14 cellular contexts compared by ENCODE assay signal in the genomic region with DNA sequence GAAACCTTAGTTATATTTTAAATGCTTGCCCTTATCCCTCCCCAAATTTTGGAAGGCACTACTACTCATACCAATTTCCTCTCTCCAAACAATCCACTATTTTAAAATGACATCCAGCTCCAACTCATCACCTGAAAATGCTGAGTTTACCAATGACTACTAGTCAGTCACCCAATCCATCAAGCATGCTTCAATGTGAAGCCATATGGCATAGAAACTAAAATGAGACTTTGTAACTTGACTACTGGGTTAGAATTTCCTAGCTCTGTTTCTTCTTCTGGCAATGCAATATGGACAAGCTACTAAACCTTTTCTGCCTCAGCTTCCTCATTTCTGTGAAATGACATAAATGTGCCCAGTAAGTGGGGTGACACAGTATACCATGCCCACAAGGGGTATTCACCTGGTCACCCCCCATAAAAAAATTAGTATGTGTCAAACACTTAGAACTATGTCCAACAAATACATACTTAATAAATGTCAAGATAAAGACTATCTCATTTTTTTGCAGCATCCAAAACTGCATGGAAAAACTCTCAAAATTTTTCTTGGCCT. TPM values are rescaled to one million over a fixed set of nuclear protein-coding genes. Genes with fewer than 3 reads are reported as not detected.
DNase-seq lines count a peak whose midpoint lies in the region; ATAC-seq and TF ChIP-seq lines count a peak whose summit lies in the region.
"Had no signal": no experiment of that assay in that cellular context is flagged by ENCODE, and none has a peak within 500 bp of the region (broad histone marks: within the 10 kb centered on the region; RNA-seq: fewer than 3 reads in every experiment).

No MANE protein-coding gene starts in this region.

- H2AFZ ChIP-seq in IMR-90 (replicated peaks; ENCODE audit: low read length, poor library complexity), result no peak overlapping the region

- H3K9me1 ChIP-seq in IMR-90 (ENCODE audit: insufficient read depth, low read length), result no peaks in the 10 kb centered on the region; the same call in 1 of the 2 replicates

- H3K4me2 ChIP-seq in IMR-90 (ENCODE audit: low read depth, low read length), result no peak overlapping the region
- H3K4me2 ChIP-seq in mesendoderm (ENCODE audit: low read length), result no peak overlapping the region

- peak; percentile 10 for DNase-seq in SKM-1 treated with dmso at 0.1 percent for 144 hours (lab: John Stamatoyannopoulos, UW; ENCODE audit: unreplicated experiment)
- DNase-seq in SKM-1 (lab: John Stamatoyannopoulos, UW; ENCODE audit: unreplicated experiment), result no peak
- DNase-seq in IMR-90, result peak; percentile 65
- no peak for DNase-seq in activated naive CD8-positive, alpha-beta T cell treated with anti-CD3 and anti-CD28 coated beads for 36 hours
- no peak for DNase-seq in natural killer cell treated with Interleukin-12 subunit alpha and Interleukin-12 subunit beta and Interleukin-15 and Interleukin-18, amount 100 ng/mL, for 72 hours (ENCODE audit: low spot score)
- no peak for DNase-seq in mesendoderm
- no peak for DNase-seq in islet precursor cell
- DNase-seq: activated naive CD4-positive, alpha-beta T cell; caudate nucleus; upper lobe of left lung had no signal

- no peak overlapping the region for H3K4me3 Mint-ChIP-seq in activated naive CD8-positive, alpha-beta T cell treated with anti-CD3 and anti-CD28 coated beads for 36 hours
- peak overlapping the region; percentile 43 for H3K4me3 Mint-ChIP-seq in natural killer cell treated with Interleukin-12 subunit alpha and Interleukin-12 subunit beta and Interleukin-15 and Interleukin-18, amount 100 ng/mL, for 72 hours

- H3K36me3 Mint-ChIP-seq in activated naive CD8-positive, alpha-beta T cell treated with anti-CD3 and anti-CD28 coated beads for 36 hours, result peaks cover 52% of the 10 kb centered on the region
- peaks cover 28% of the 10 kb centered on the region for H3K36me3 Mint-ChIP-seq in natural killer cell treated with Interleukin-12 subunit alpha and Interleukin-12 subunit beta and Interleukin-15 and Interleukin-18, amount 100 ng/mL, for 72 hours

- intact Hi-C loops in IMR-90 (cut with micrococcal nuclease), result no loop called here

- no peak overlapping the region for H3K14ac ChIP-seq in IMR-90 (replicated peaks; ENCODE audit: low read depth, low read length)

- H3K27me3 ChIP-seq in IMR-90 (ENCODE audit: control insufficient read depth, insufficient read depth, low read length) (no peaks in the 10 kb centered on the region), gastroesophageal sphincter (no peaks in the 10 kb centered on the region), mesendoderm (ENCODE audit: insufficient read depth, low read length, poor library complexity) (no peaks in the 10 kb centered on the region)
- H3K27me3 ChIP-seq: upper lobe of left lung had no signal

- H4K5ac ChIP-seq in IMR-90 (ENCODE audit: low read depth, low read length), result no peak overlapping the region
- no peak overlapping the region for H4K5ac ChIP-seq in mesendoderm (ENCODE audit: low read length)

- H2BK120ac ChIP-seq in IMR-90 (ENCODE audit: low read depth, low read length) (no peak overlapping the region), mesendoderm (ENCODE audit: low read depth, low read length) (no peak overlapping the region)

- TF ChIP-seq POLR2A in IMR-90 (IDR thresholded peaks at IDR 0.05; ENCODE audit: low read depth, low read length) (no peak), gastroesophageal sphincter (IDR thresholded peaks at IDR 0.05) (no peak)

- CTCF ChIA-PET in IMR-90 (lab: Yijun Ruan, JAX), result interaction anchor here (0.5 to 1.1 kb wide), 3 partner anchors 14 to 234 kb away, joined by 3 to 6 read pairs (median 5); no protein-coding TSS in a partner anchor

- H3K27me3 Mint-ChIP-seq in activated naive CD8-positive, alpha-beta T cell treated with anti-CD3 and anti-CD28 coated beads for 36 hours, result no peaks in the 10 kb centered on the region
- H3K27me3 Mint-ChIP-seq in natural killer cell treated with Interleukin-12 subunit alpha and Interleukin-12 subunit beta and Interleukin-15 and Interleukin-18, amount 100 ng/mL, for 72 hours, result no peaks in the 10 kb centered on the region

- H3K4me3 ChIP-seq in IMR-90 (ENCODE audit: insufficient read depth, low read depth, low read length), result no peak overlapping the region
- no peak overlapping the region for H3K4me3 ChIP-seq in gastroesophageal sphincter
- no peak overlapping the region for H3K4me3 ChIP-seq in mesendoderm (ENCODE audit: low read length)
- H3K4me3 ChIP-seq: SK-N-MC, upper lobe of left lung had no signal

- H3K27ac ChIP-seq in IMR-90 (ENCODE audit: insufficient read depth, low read length), result no peak overlapping the region
- peak overlapping the region in 2 of 4 donors; percentile 8 to 21 for H3K27ac ChIP-seq in gastroesophageal sphincter
- no peak overlapping the region for H3K27ac ChIP-seq in mesendoderm (ENCODE audit: low read depth, low read length)
- H3K27ac ChIP-seq: SK-N-MC, upper lobe of left lung had no signal

- no peak for TF ChIP-seq EP300 in gastroesophageal sphincter (IDR thresholded peaks at IDR 0.05)

- H2BK15ac ChIP-seq in IMR-90 (ENCODE audit: low read depth, low read length), result no peak overlapping the region
- H2BK15ac ChIP-seq in mesendoderm (replicated peaks; ENCODE audit: low read depth), result no peak overlapping the region

- H3K9me3 Mint-ChIP-seq in activated naive CD8-positive, alpha-beta T cell treated with anti-CD3 and anti-CD28 coated beads for 36 hours, result no peaks in the 10 kb centered on the region
- no peaks in the 10 kb centered on the region for H3K9me3 Mint-ChIP-seq in natural killer cell treated with Interleukin-12 subunit alpha and Interleukin-12 subunit beta and Interleukin-15 and Interleukin-18, amount 100 ng/mL, for 72 hours

- POLR2A ChIA-PET in IMR-90 (lab: Charles Lee; ENCODE audit: unreplicated experiment), result interaction anchor here (1.0 kb wide), 1 partner anchor 122 kb away, joined by 4 read pairs; no protein-coding TSS in a partner anchor

- TF ChIP-seq CTCF in IMR-90 (conservative IDR thresholded peaks at IDR 0.05; ENCODE audit: low read depth, low read length) (no peak), gastroesophageal sphincter (IDR thresholded peaks at IDR 0.05) (no peak)

- in situ Hi-C loops in IMR-90 (cut with MboI; ENCODE audit: low sequenced_read_pairs), result no loop called here

- peaks cover 8 to 23% of the 10 kb centered on the region in 2 experiments for H3K79me1 ChIP-seq in IMR-90 (ENCODE audit: low read depth in 1 of 2, low read length in 2 of 2)
- peaks cover 8% of the 10 kb centered on the region for H3K79me1 ChIP-seq in mesendoderm (ENCODE audit: low read length)

- peaks cover 93% of the 10 kb centered on the region for H4K20me1 ChIP-seq in IMR-90 (ENCODE audit: insufficient read depth, low read length)

- H3K18ac ChIP-seq in IMR-90 (ENCODE audit: low read depth, low read length) (no peak overlapping the region), mesendoderm (ENCODE audit: low read length) (no peak overlapping the region)

- H3K79me2 ChIP-seq in mesendoderm (ENCODE audit: control insufficient read depth, insufficient read depth, low read length), result peaks cover 44% of the 10 kb centered on the region

- ATAC-seq in IMR-90 (ENCODE audit: low read depth) (peak; percentile 13; the same call in 1 of the 2 replicates), gastroesophageal sphincter (no peak)
- peak in 1 of 2 donors; percentile 55 for ATAC-seq in natural killer cell treated with Interleukin-12 subunit alpha and Interleukin-12 subunit beta and Interleukin-15 and Interleukin-18, amount 100 ng/mL, for 72 hours

- H4K8ac ChIP-seq in IMR-90 (ENCODE audit: low read depth in 2 of 2, low read length in 2 of 2) (no peak overlapping the region), mesendoderm (ENCODE audit: low read depth, low read length) (no peak overlapping the region)

- H3K4me1 ChIP-seq in IMR-90 (ENCODE audit: control insufficient read depth, insufficient read depth, low read length) (peaks cover 7% of the 10 kb centered on the region), gastroesophageal sphincter (peaks cover 16 to 76% (median 17%) of the 10 kb centered on the region in 3 donors), mesendoderm (ENCODE audit: control insufficient read depth, low read depth, low read length) (peaks cover 3% of the 10 kb centered on the region)

- BruUV-seq in IMR-90 (replicated peaks; lab: Mats Ljungman, UMichigan), result no TSS peak

- H3K23ac ChIP-seq in IMR-90 (ENCODE audit: low read depth, low read length) (peak overlapping the region; percentile 48; the same call in 1 of the 2 replicates), mesendoderm (ENCODE audit: low read length) (no peak overlapping the region)

- H4K91ac ChIP-seq in IMR-90 (ENCODE audit: insufficient read depth, low read depth, low read length), result no peak overlapping the region

- no peak overlapping the region for H2AK9ac ChIP-seq in IMR-90 (replicated peaks; ENCODE audit: low read depth, low read length, poor library complexity)

- H2AK5ac ChIP-seq in IMR-90 (ENCODE audit: low read depth, low read length), result no peak overlapping the region
- H2AK5ac ChIP-seq in mesendoderm (ENCODE audit: low read length), result no peak overlapping the region

- H3K4ac ChIP-seq in IMR-90 (ENCODE audit: low read depth, low read length) (no peak overlapping the region), mesendoderm (ENCODE audit: low read depth, low read length) (no peak overlapping the region)

- H3K56ac ChIP-seq in IMR-90 (ENCODE audit: extremely low read depth, insufficient read depth, low read length) (no peak overlapping the region), mesendoderm (ENCODE audit: low read length) (no peak overlapping the region)

- H3K27ac Mint-ChIP-seq in activated naive CD8-positive, alpha-beta T cell treated with anti-CD3 and anti-CD28 coated beads for 36 hours, result peak overlapping the region; percentile 8
- H3K27ac Mint-ChIP-seq in natural killer cell treated with Interleukin-12 subunit alpha and Interleukin-12 subunit beta and Interleukin-15 and Interleukin-18, amount 100 ng/mL, for 72 hours, result peak overlapping the region; percentile 53 to 60

- H2BK20ac ChIP-seq in IMR-90 (ENCODE audit: low read depth, low read length), result no peak overlapping the region

- H2BK5ac ChIP-seq in IMR-90 (ENCODE audit: low read depth, low read length, poor library complexity, severe bottlenecking), result no peak overlapping the region
- no peak overlapping the region for H2BK5ac ChIP-seq in mesendoderm (ENCODE audit: low read length)

- peaks cover 46% of the 10 kb centered on the region for H3K36me3 ChIP-seq in IMR-90 (ENCODE audit: control insufficient read depth, insufficient read depth, low read length)
- peaks cover 0 to 65% of the 10 kb centered on the region in 2 donors for H3K36me3 ChIP-seq in gastroesophageal sphincter
- H3K36me3 ChIP-seq in mesendoderm (ENCODE audit: control insufficient read depth, insufficient read depth, low read length), result peaks cover 1% of the 10 kb centered on the region

- dilution Hi-C loops in IMR-90 (cut with HindIII; ENCODE audit: low sequenced_read_pairs, unreplicated experiment), result no loop called here

- H3K9me3 ChIP-seq in IMR-90 (ENCODE audit: control insufficient read depth, insufficient read depth, low read length), result no peaks in the 10 kb centered on the region
- no peaks in the 10 kb centered on the region for H3K9me3 ChIP-seq in gastroesophageal sphincter
- H3K9me3 ChIP-seq: upper lobe of left lung had no signal

- H3K4me1 Mint-ChIP-seq in activated naive CD8-positive, alpha-beta T cell treated with anti-CD3 and anti-CD28 coated beads for 36 hours, result peaks cover 43% of the 10 kb centered on the region
- peaks cover 26 to 30% of the 10 kb centered on the region in 2 donors for H3K4me1 Mint-ChIP-seq in natural killer cell treated with Interleukin-12 subunit alpha and Interleukin-12 subunit beta and Interleukin-15 and Interleukin-18, amount 100 ng/mL, for 72 hours (ENCODE audit: low read depth in 2 of 2)

- no peak overlapping the region for H3K9ac ChIP-seq in IMR-90 (ENCODE audit: low read depth, low read length)
- H3K9ac ChIP-seq in mesendoderm (ENCODE audit: low read length), result no peak overlapping the region

- no peak for TF ChIP-seq RAD21 in IMR-90 (IDR thresholded peaks at IDR 0.05; ENCODE audit: low read length)

RNA-seq across cellular contexts. Expression of a gene that starts 10.0 kb away (rescaled TPM):
- 0.18 and 0.28 TPM in 2 replicates for total RNA-seq in IMR-90 (2012; rRNA removed)
- 0.06 and 0.12 TPM in 2 replicates for polyA plus RNA-seq in IMR-90 (2012; rRNA removed)
- polyA plus RNA-seq in IMR-90 (2012; cell fraction: cytosol; rRNA removed), result not detected in 2 replicates
- 0.18 and 0.49 TPM in 2 replicates for polyA plus RNA-seq in IMR-90 (2012; cell fraction: nucleus; rRNA removed; ENCODE audit: low replicate concordance)
- total RNA-seq in activated naive CD8-positive, alpha-beta T cell treated with anti-CD3 and anti-CD28 coated beads for 36 hours, result not detected
- under 1 TPM in 1 of 2 donors, not detected in 1; 0.29 TPM for total RNA-seq in natural killer cell treated with Interleukin-12 subunit alpha and Interleukin-12 subunit beta and Interleukin-15 and Interleukin-18, amount 100 ng/mL, for 72 hours
- total RNA-seq in gastroesophageal sphincter, result under 1 TPM in 2 of 4 donors, not detected in 2; 0.23 to 0.67 TPM
- 0.04 TPM for polyA plus RNA-seq in mesendoderm (2013, experiment 1 of 2)
- 0.13 TPM for polyA plus RNA-seq in mesendoderm (2013, experiment 2 of 2)
- total RNA-seq: epithelial cell of proximal tubule, mesenteric fat pad had no signal

RNA-seq across cellular contexts. Expression of a gene that starts 11.2 kb away (rescaled TPM):
- total RNA-seq in IMR-90 (2012; rRNA removed) (290 and 1,344 TPM in 2 replicates), gastroesophageal sphincter (1,000 to 10,000 TPM in 1 of 4 donors, 100 to 1,000 TPM in 3; 842 to 1,190 (median 952) TPM)
- 774 and 970 TPM in 2 replicates for polyA plus RNA-seq in IMR-90 (2012; rRNA removed)
- polyA plus RNA-seq in IMR-90 (2012; cell fraction: cytosol; rRNA removed), result 56.0 and 99.9 TPM in 2 replicates
- 20.2 and 214 TPM in 2 replicates for polyA plus RNA-seq in IMR-90 (2012; cell fraction: nucleus; rRNA removed; ENCODE audit: low replicate concordance)
- total RNA-seq in activated naive CD8-positive, alpha-beta T cell treated with anti-CD3 and anti-CD28 coated beads for 36 hours, result 100 to 1,000 TPM; 510 to 512 TPM
- 100 to 1,000 TPM; 226 to 330 TPM for total RNA-seq in natural killer cell treated with Interleukin-12 subunit alpha and Interleukin-12 subunit beta and Interleukin-15 and Interleukin-18, amount 100 ng/mL, for 72 hours
- 410 TPM for polyA plus RNA-seq in mesendoderm (2013, experiment 1 of 2)
- polyA plus RNA-seq in mesendoderm (2013, experiment 2 of 2), result 416 TPM

Comparison
In these comparisons a context has a peak if more than half of its experiments do, and no peak if none do; other contexts are left out.
1. DNase-seq: peak in SKM-1 treated with dmso at 0.1 percent for 144 hours (single experiment) and IMR-90 (single experiment); none in SKM-1 (single experiment), activated naive CD8-positive, alpha-beta T cell treated with anti-CD3 and anti-CD28 coated beads for 36 hours (single experiment), natural killer cell treated with Interleukin-12 subunit alpha and Interleukin-12 subunit beta and Interleukin-15 and Interleukin-18, amount 100 ng/mL, for 72 hours (single experiment), mesendoderm (single experiment) and islet precursor cell (single experiment).